In genomic region chr9:76580832-76581231, GRCh38 we compare ENCODE assay signal across 19 cellular contexts.
"Had no signal": no experiment of that assay in that cellular context is flagged by ENCODE, and none has a peak within 500 bp of the region (broad histone marks: within the 10 kb centered on the region; RNA-seq: fewer than 3 reads in every experiment).

No MANE protein-coding gene starts in this region.

- H3K36me3 Mint-ChIP-seq: activated naive CD4-positive, alpha-beta T cell treated with anti-CD3 and anti-CD28 coated beads, Interleukin-2, amount 50 U/mL, for 24 hours; brain; mesothelial cell of epicardium; naive thymus-derived CD8-positive, alpha-beta T cell; neural progenitor cell; WTC11 had no signal

- H3K27ac ChIP-seq: gastrocnemius medialis, neural progenitor cell had no signal

- H3K4me3 ChIP-seq: gastrocnemius medialis, neural progenitor cell, spleen had no signal

- DNase-seq: activated gamma-delta T cell treated with Interleukin-2 at 50 U/mL for 16 hours; activated T-cell treated with anti-CD3 and anti-CD28 coated beads, Interleukin-2, amount 50 U/mL, for 1 hour; aorta; dermis blood vessel endothelial cell; effector CD8-positive, alpha-beta T cell; gastrocnemius medialis; hippocampal formation; left ventricle myocardium superior; mammary epithelial cell; naive thymus-derived CD8-positive, alpha-beta T cell; spleen; stimulated activated CD4-positive, alpha-beta T cell treated with anti-CD3 and anti-CD28 coated beads, Interleukin-4, amount 100 ng/mL, for 24 hours; stimulated activated naive CD4-positive, alpha-beta T cell treated with Interleukin-2 at 50 U/mL for 16 hours had no signal

- H3K9me3 Mint-ChIP-seq: activated naive CD4-positive, alpha-beta T cell treated with anti-CD3 and anti-CD28 coated beads, Interleukin-2, amount 50 U/mL, for 24 hours; brain; WTC11 had no signal

- H3K27me3 ChIP-seq: gastrocnemius medialis, neural progenitor cell had no signal

- H3K9me3 ChIP-seq: gastrocnemius medialis, spleen had no signal

- H3K9ac ChIP-seq: neural progenitor cell had no signal

- H3K27me3 Mint-ChIP-seq: brain, progenitor cell of endocrine pancreas had no signal

- H3K4me3 Mint-ChIP-seq: activated naive CD4-positive, alpha-beta T cell treated with anti-CD3 and anti-CD28 coated beads, Interleukin-2, amount 50 U/mL, for 24 hours; mesothelial cell of epicardium; naive thymus-derived CD8-positive, alpha-beta T cell; neural progenitor cell; WTC11 had no signal

- H3K4me1 Mint-ChIP-seq: activated naive CD4-positive, alpha-beta T cell treated with anti-CD3 and anti-CD28 coated beads, Interleukin-2, amount 50 U/mL, for 24 hours had no signal

- H2AFZ ChIP-seq: neural progenitor cell had no signal

- H3K4me1 ChIP-seq: gastrocnemius medialis, neural progenitor cell had no signal

- H3K4me2 ChIP-seq: neural progenitor cell had no signal

- ATAC-seq: gastrocnemius medialis; left ventricle myocardium superior; naive thymus-derived CD8-positive, alpha-beta T cell; WTC11 had no signal

- H3K27ac Mint-ChIP-seq: activated naive CD4-positive, alpha-beta T cell treated with anti-CD3 and anti-CD28 coated beads, Interleukin-2, amount 50 U/mL, for 24 hours; mesothelial cell of epicardium; naive thymus-derived CD8-positive, alpha-beta T cell; neural progenitor cell; WTC11 had no signal

- H3K36me3 ChIP-seq: gastrocnemius medialis, neural progenitor cell, spleen had no signal
